Comparison of ENCODE assay signal across 21 cellular contexts in genomic region chr1:10857689-10858088, GRCh38.
DNase-seq lines count a peak whose midpoint lies in the region; ATAC-seq and TF ChIP-seq lines count a peak whose summit lies in the region.
"Had no signal": no experiment of that assay in that cellular context is flagged by ENCODE, and none has a peak within 500 bp of the region (broad histone marks: within the 10 kb centered on the region; RNA-seq: fewer than 3 reads in every experiment).

No MANE protein-coding gene starts in this region.

- no peak overlapping the region for H4K91ac ChIP-seq in neuronal stem cell (ENCODE audit: low read depth, low read length, poor library complexity)

- no peak overlapping the region for H2BK120ac ChIP-seq in neuronal stem cell (ENCODE audit: low read depth, low read length)

- no peaks in the 10 kb centered on the region for H3K36me3 ChIP-seq in heart left ventricle
- no peaks in the 10 kb centered on the region for H3K36me3 ChIP-seq in right atrium auricular region
- H3K36me3 ChIP-seq in neuronal stem cell (replicated peaks in 1 of 2; ENCODE audit: control insufficient read depth in 2 of 2, insufficient read depth in 2 of 2, low read length in 2 of 2) = peaks cover 0 to 2% of the 10 kb centered on the region in 2 donors
- H3K36me3 ChIP-seq in skeletal muscle tissue (ENCODE audit: control insufficient read depth in 3 of 3, insufficient read depth in 3 of 3, low read length in 3 of 3) = no peaks in the 10 kb centered on the region
- H3K36me3 ChIP-seq in endodermal cell (ENCODE audit: control insufficient read depth, insufficient read depth, low read length) = no peaks in the 10 kb centered on the region
- H3K36me3 ChIP-seq: BLaER1 had no signal

- H4K8ac ChIP-seq in neuronal stem cell (ENCODE audit: low read depth, low read length) = no peak overlapping the region

- no peaks in the 10 kb centered on the region for H3K79me1 ChIP-seq in neuronal stem cell (ENCODE audit: low read depth, low read length)

- H3K14ac ChIP-seq in neuronal stem cell (ENCODE audit: low read length) = no peak overlapping the region

- H3K23ac ChIP-seq in neuronal stem cell (ENCODE audit: low read depth, low read length, poor library complexity) = no peak overlapping the region

- H3K9ac ChIP-seq in neuronal stem cell (ENCODE audit: low read depth, low read length, poor library complexity) (no peak overlapping the region), skeletal muscle tissue (ENCODE audit: low read depth in 1 of 3, low read length in 3 of 3) (peak overlapping the region; percentile 69 to 87 (median 72)), endodermal cell (ENCODE audit: extremely low read depth, low read length, poor library complexity, severe bottlenecking) (no peak overlapping the region)
- H3K9ac ChIP-seq: BLaER1 had no signal

- H3K4me2 ChIP-seq in neuronal stem cell (ENCODE audit: insufficient read depth, low read length, poor library complexity, severe bottlenecking) = no peak overlapping the region
- H3K4me2 ChIP-seq: BLaER1, GM23338 had no signal

- WGBS in heart left ventricle, 4 donors = 28 to 44% (median 38%) methylated on average over 7 to 11 of the region's 11 CpGs
- no CpG with 5 or more reads among the region's 11 CpGs for WGBS in neuronal stem cell (ENCODE audit: extremely low coverage in 2 of 2, insufficient read length in 2 of 2, insufficient replicate concordance in 1 of 2), 2 donors
- 88 to 89% methylated on average over 8 to 11 of the region's 11 CpGs for WGBS in endodermal cell (ENCODE audit: insufficient coverage in 1 of 2, insufficient read length in 1 of 2), 2 experiments

- no peaks in the 10 kb centered on the region for H3K9me3 ChIP-seq in heart left ventricle
- no peaks in the 10 kb centered on the region for H3K9me3 ChIP-seq in right atrium auricular region
- H3K9me3 ChIP-seq in neuronal stem cell (replicated peaks in 1 of 2; ENCODE audit: control insufficient read depth in 2 of 2, insufficient read depth in 1 of 2, low read depth in 1 of 2, low read length in 2 of 2) = peaks cover 0 to 3% of the 10 kb centered on the region in 2 donors
- peaks cover 0 to 6% (median 0%) of the 10 kb centered on the region in 3 donors for H3K9me3 ChIP-seq in skeletal muscle tissue (ENCODE audit: control insufficient read depth in 3 of 3, low read length in 3 of 3)
- H3K9me3 ChIP-seq in endodermal cell (ENCODE audit: control insufficient read depth, low read length) = no peaks in the 10 kb centered on the region
- H3K9me3 ChIP-seq: BLaER1 had no signal

- H3K9me3 Mint-ChIP-seq in endodermal cell = peaks cover 5% of the 10 kb centered on the region
- H3K9me3 Mint-ChIP-seq: CD4-positive, CD25-positive, alpha-beta regulatory T cell had no signal

- peak overlapping the region; percentile 22 for H3K18ac ChIP-seq in neuronal stem cell (ENCODE audit: low read length)

- H2AFZ ChIP-seq in neuronal stem cell (ENCODE audit: low read length) = no peak overlapping the region

- ATAC-seq in heart left ventricle = peak; percentile 66 to 86 (median 80)
- ATAC-seq: GM23338, HepG2, K562 had no signal

- H3K4me1 Mint-ChIP-seq in endodermal cell = peaks cover 3% of the 10 kb centered on the region

- peaks cover 18% of the 10 kb centered on the region for H3K27me3 Mint-ChIP-seq in endodermal cell (ENCODE audit: insufficient read depth)

- H3K27ac ChIP-seq in heart left ventricle (peak overlapping the region in 11 of 12 donors; percentile 43 to 92 (median 76)), right atrium auricular region (peak overlapping the region; percentile 73 to 88), neuronal stem cell (replicated peaks; ENCODE audit: low read length) (no peak overlapping the region), skeletal muscle tissue (ENCODE audit: low read depth, low read length) (peak overlapping the region; percentile 98), endodermal cell (ENCODE audit: low read depth, low read length) (no peak overlapping the region)
- H3K27ac ChIP-seq: BLaER1 had no signal

- peaks cover 0 to 25% (median 0%) of the 10 kb centered on the region in 9 donors for H3K27me3 ChIP-seq in heart left ventricle
- no peaks in the 10 kb centered on the region for H3K27me3 ChIP-seq in right atrium auricular region
- H3K27me3 ChIP-seq in neuronal stem cell (ENCODE audit: control insufficient read depth in 3 of 3, insufficient read depth in 3 of 3, low read depth in 1 of 3, low read length in 3 of 3) = peaks cover 0 to 52% (median 0%) of the 10 kb centered on the region in 3 experiments
- H3K27me3 ChIP-seq in skeletal muscle tissue (ENCODE audit: control insufficient read depth in 3 of 3, insufficient read depth in 3 of 3, low read length in 3 of 3) = peaks cover 0 to 14% (median 0%) of the 10 kb centered on the region in 3 donors
- H3K27me3 ChIP-seq in endodermal cell (ENCODE audit: control insufficient read depth, insufficient read depth, low read length, poor library complexity, severe bottlenecking) = no peaks in the 10 kb centered on the region

- TF ChIP-seq CTCF in heart left ventricle (IDR thresholded peaks at IDR 0.05) (no peak), right atrium auricular region (IDR thresholded peaks at IDR 0.05) (no peak), endodermal cell (conservative IDR thresholded peaks at IDR 0.05) (no peak)

- no peak overlapping the region for H3K4ac ChIP-seq in neuronal stem cell (ENCODE audit: low read length)

- DNase-seq in heart left ventricle (peak in 4 of 5 donors; percentile 20 to 82 (median 39)), right atrium auricular region (ENCODE audit: low spot score) (no peak), neuronal stem cell (ENCODE audit: low spot score) (no peak), endodermal cell (no peak), SW480 (ENCODE audit: low spot score) (no peak), NCI-H1105 treated with DMSO at 0.1 percent for 48 hours (lab: John Stamatoyannopoulos, UW) (no peak)
- DNase-seq: CD4-positive, CD25-positive, alpha-beta regulatory T cell; H9; Kasumi-1; NCI-H1105; NCI-H2029; NCI-H446 treated with DMSO at 0.1 percent for 48 hours; NCI-H526; NCI-H82; RPMI8226; SHP77 treated with DMSO at 0.1 percent for 48 hours had no signal

- H2BK5ac ChIP-seq in neuronal stem cell (ENCODE audit: low read length) = no peak overlapping the region

- H3K4me3 ChIP-seq in heart left ventricle (no peak overlapping the region), right atrium auricular region (no peak overlapping the region), neuronal stem cell (ENCODE audit: low read length in 2 of 2) (no peak overlapping the region), skeletal muscle tissue (ENCODE audit: low read length in 3 of 3) (peak overlapping the region in 1 of 3 donors; percentile 29), endodermal cell (ENCODE audit: low read length) (no peak overlapping the region)
- H3K4me3 ChIP-seq: BLaER1, GM23338, K562 had no signal

- H2BK15ac ChIP-seq in neuronal stem cell (ENCODE audit: low read length) = no peak overlapping the region

- no peak overlapping the region for H3K27ac Mint-ChIP-seq in endodermal cell
- H3K27ac Mint-ChIP-seq: CD4-positive, CD25-positive, alpha-beta regulatory T cell; GM23338; H9 had no signal

- H3K4me3 Mint-ChIP-seq in endodermal cell = no peak overlapping the region
- H3K4me3 Mint-ChIP-seq: CD4-positive, CD25-positive, alpha-beta regulatory T cell; GM23338; H9 had no signal

- peaks cover 0 to 42% (median 12%) of the 10 kb centered on the region in 12 donors for H3K4me1 ChIP-seq in heart left ventricle
- peaks cover 0 to 43% of the 10 kb centered on the region in 2 donors for H3K4me1 ChIP-seq in right atrium auricular region
- H3K4me1 ChIP-seq in neuronal stem cell (ENCODE audit: control insufficient read depth in 2 of 2, insufficient read depth in 1 of 2, low read depth in 1 of 2, low read length in 2 of 2) = peaks cover 0 to 3% of the 10 kb centered on the region in 2 donors
- peaks cover 48 to 63% (median 63%) of the 10 kb centered on the region in 3 donors for H3K4me1 ChIP-seq in skeletal muscle tissue (ENCODE audit: control insufficient read depth in 3 of 3, insufficient read depth in 3 of 3, low read length in 3 of 3)
- no peaks in the 10 kb centered on the region for H3K4me1 ChIP-seq in endodermal cell (ENCODE audit: control insufficient read depth, insufficient read depth, low read length)
- H3K4me1 ChIP-seq: BLaER1 had no signal

- peak in 1 of 2 donors; percentile 34 for TF ChIP-seq POLR2A in heart left ventricle (IDR thresholded peaks at IDR 0.05)

- intact Hi-C loops in heart left ventricle (cut with DNase I) = loop anchor here in 1 of 10 donors (5.0 kb wide), 1 partner anchor 35 kb away; no protein-coding TSS in a partner anchor

- no peaks in the 10 kb centered on the region for H3K36me3 Mint-ChIP-seq in endodermal cell (ENCODE audit: low read depth)
- H3K36me3 Mint-ChIP-seq: CD4-positive, CD25-positive, alpha-beta regulatory T cell had no signal

- no peak overlapping the region for H2BK12ac ChIP-seq in neuronal stem cell (ENCODE audit: low read length)

- peak overlapping the region; percentile 73 for H2AK5ac ChIP-seq in neuronal stem cell (ENCODE audit: low read depth, low read length)

Comparison
In these comparisons a context has a peak if more than half of its experiments do, and no peak if none do; other contexts are left out.
1. DNase-seq: peak in heart left ventricle (4 of 5); none in right atrium auricular region (single experiment), neuronal stem cell (single experiment), endodermal cell (single experiment), SW480 (single experiment) and NCI-H1105 treated with DMSO at 0.1 percent for 48 hours (single experiment).
2. H3K27ac ChIP-seq: peak in heart left ventricle (11 of 12), right atrium auricular region (2 of 2) and skeletal muscle tissue (single experiment); none in neuronal stem cell (single experiment) and endodermal cell (single experiment).
3. H3K9ac ChIP-seq: peak in skeletal muscle tissue (3 of 3); none in neuronal stem cell (single experiment) and endodermal cell (single experiment).